ENCODE assay signal across 8 cellular contexts in genomic region chr10:73810735-73811465, GRCh38. TPM values are rescaled to one million over a fixed set of nuclear protein-coding genes. Genes with fewer than 3 reads are reported as not detected.
DNase-seq lines count a peak whose midpoint lies in the region; ATAC-seq and TF ChIP-seq lines count a peak whose summit lies in the region.

No MANE protein-coding gene starts in this region.

- peak overlapping the region; percentile 80 to 97 (median 93) for H3K4me3 ChIP-seq in breast epithelium

- no peaks in the 10 kb centered on the region for H3K36me3 ChIP-seq in breast epithelium

- H3K4me1 ChIP-seq in breast epithelium, result no peaks in the 10 kb centered on the region

- TF ChIP-seq CTCF in breast epithelium (IDR thresholded peaks at IDR 0.05), result no peak

- H3K9me3 ChIP-seq in breast epithelium, result no peaks in the 10 kb centered on the region

- H3K27me3 ChIP-seq in breast epithelium, result no peaks in the 10 kb centered on the region

- peak; percentile 57 for DNase-seq in 8988T
- DNase-seq in T-helper 9 cell, result peak; percentile 51
- DNase-seq in breast epithelium (ENCODE audit: low spot score in 2 of 2), result no peak
- DNase-seq in left lobe of liver (ENCODE audit: low spot score), result peak; percentile 64
- DNase-seq in stimulated activated CD8-positive, alpha-beta memory T cell treated with anti-CD3 and anti-CD28 coated beads, Interleukin-12 subunit alpha, Interleukin-12 subunit beta, amount 100 ng/mL, for 1 hour (ENCODE audit: low read depth), result peak; percentile 15
- no peak for DNase-seq in NCI-H2196 (lab: John Stamatoyannopoulos, UW; ENCODE audit: unreplicated experiment)

- no peak for TF ChIP-seq POLR2A in breast epithelium (IDR thresholded peaks at IDR 0.05)

- intact Hi-C loops in breast epithelium (cut with DNase I; ENCODE audit: low total_unique reads), result no loop called here

- peak overlapping the region; percentile 92 to 95 for H3K27ac ChIP-seq in breast epithelium

- ATAC-seq in GM18907 (IDR thresholded peaks at IDR 0.05; ENCODE audit: unreplicated experiment), result peak; percentile 36
- peak; percentile 25 for ATAC-seq in HG03159 (IDR thresholded peaks at IDR 0.05; ENCODE audit: unreplicated experiment)
- peak; percentile 37 for ATAC-seq in left lobe of liver

RNA-seq across cellular contexts. Expression of gene NDST2, which starts 0.5 kb away (rescaled TPM):
- total RNA-seq in breast epithelium (10 to 100 TPM; 30.7 to 37.7 (median 33.8) TPM), left lobe of liver (11.5 TPM)

RNA-seq across cellular contexts. Expression of gene ZSWIM8, which starts 25.5 kb away (rescaled TPM):
- total RNA-seq in breast epithelium (10 to 100 TPM; 79.2 to 87.8 (median 84.2) TPM), left lobe of liver (101 TPM)

RNA-seq across cellular contexts. Expression of gene CHCHD1, which starts 29.1 kb away (rescaled TPM):
- total RNA-seq in breast epithelium (10 to 100 TPM; 25.1 to 37.0 (median 29.9) TPM), left lobe of liver (14.1 TPM)

Comparison
In these comparisons a context has a peak if more than half of its experiments do, and no peak if none do; other contexts are left out.
1. DNase-seq: peak in 8988T (single experiment), T-helper 9 cell (single experiment), left lobe of liver (single experiment) and stimulated activated CD8-positive, alpha-beta memory T cell treated with anti-CD3 and anti-CD28 coated beads, Interleukin-12 subunit alpha, Interleukin-12 subunit beta, amount 100 ng/mL, for 1 hour (single experiment); none in breast epithelium (0 of 2) and NCI-H2196 (single experiment).
2. Peak in every context shown above with its lines, with median percentiles within 50 percentile points of each other: ATAC-seq.